1 cellular context compared by ENCODE assay signal in genomic region chr12:122371475-122372045, GRCh38.
TF ChIP-seq lines count a peak whose summit lies in the region.

No MANE protein-coding gene starts in this region.

TF ChIP-seq in SK-N-SH treated with all-trans-retinoic acid at 6 μM for 48 hours, 23 proteins besides CTCF, POLR2A, EP300 and RAD21 (continued from another document):
- no peak for TF ChIP-seq CSRNP3 (CRISPR knock-in tag; IDR thresholded peaks at IDR 0.05)
- no peak for TF ChIP-seq ZNF565 (CRISPR knock-in tag; conservative IDR thresholded peaks at IDR 0.05; ENCODE audit: low read depth)
- TF ChIP-seq ARNTL (CRISPR knock-in tag; IDR thresholded peaks at IDR 0.05; ENCODE audit: borderline replicate concordance, low read depth): no peak
- no peak for TF ChIP-seq ZFP3 (CRISPR knock-in tag; IDR thresholded peaks at IDR 0.05)
- TF ChIP-seq ZFP30 (CRISPR knock-in tag; IDR thresholded peaks at IDR 0.05): no peak
- TF ChIP-seq ISL1 (CRISPR knock-in tag; IDR thresholded peaks at IDR 0.05): no peak
- TF ChIP-seq ZNF70 (CRISPR knock-in tag; IDR thresholded peaks at IDR 0.05): no peak
- no peak for TF ChIP-seq CREB5 (CRISPR knock-in tag; IDR thresholded peaks at IDR 0.05; ENCODE audit: low read depth)
- TF ChIP-seq RARB (CRISPR knock-in tag; IDR thresholded peaks at IDR 0.05): no peak
- TF ChIP-seq OSR1 (CRISPR knock-in tag; IDR thresholded peaks at IDR 0.05): no peak
TF ChIP-seq in SK-N-SH treated with all-trans-retinoic acid at 6 μM for 48 hours: peak in this region for 0.
